Comparison of ENCODE assay signal across 10 cellular contexts in genomic region chr16:8644513-8645140, GRCh38. TPM values are rescaled to one million over a fixed set of nuclear protein-coding genes. Genes with fewer than 3 reads are reported as not detected.
A peak's percentile ranks its signal among the peaks of the same experiment; 100 is the strongest.
DNase-seq lines count a peak whose midpoint lies in the region; ATAC-seq and TF ChIP-seq lines count a peak whose summit lies in the region.
"Had no signal": no experiment of that assay in that cellular context is flagged by ENCODE, and none has a peak within 500 bp of the region (broad histone marks: within the 10 kb centered on the region; RNA-seq: fewer than 3 reads in every experiment).

No MANE protein-coding gene starts in this region.

- H3K27ac Mint-ChIP-seq in IgD-negative memory B cell (peak overlapping the region in 2 of 3 donors; percentile 13 to 75), T-cell (peak overlapping the region; percentile 87 to 88)
- peak overlapping the region; percentile 90 for H3K27ac Mint-ChIP-seq in stimulated activated effector memory CD8-positive, alpha-beta T cell treated with anti-CD3 and anti-CD28 coated beads, Interleukin-12 subunit alpha, Interleukin-12 subunit beta, amount 100 ng/mL, for 72 hours

- H3K27me3 Mint-ChIP-seq in IgD-negative memory B cell = no peaks in the 10 kb centered on the region
- no peaks in the 10 kb centered on the region for H3K27me3 Mint-ChIP-seq in T-cell

- peak in 2 of 56 donors; percentile 13 to 16 for TF ChIP-seq CTCF in dorsolateral prefrontal cortex (IDR thresholded peaks at IDR 0.05 in 54 of 56, conservative IDR thresholded peaks at IDR 0.05 in 2 of 56; ENCODE audit: low read depth in 1 of 56, partially characterized antibody in 56 of 56)

- H3K36me3 Mint-ChIP-seq in IgD-negative memory B cell (peaks cover 11% of the 10 kb centered on the region), T-cell (peaks cover 67% of the 10 kb centered on the region)
- peaks cover 77% of the 10 kb centered on the region for H3K36me3 Mint-ChIP-seq in stimulated activated effector memory CD8-positive, alpha-beta T cell treated with anti-CD3 and anti-CD28 coated beads, Interleukin-12 subunit alpha, Interleukin-12 subunit beta, amount 100 ng/mL, for 72 hours

- ATAC-seq in T-cell (replicated peaks in 1 of 4) (peak; percentile 68 to 85 (median 78)), GM21447 (IDR thresholded peaks at IDR 0.05; ENCODE audit: unreplicated experiment) (no peak)
- peak; percentile 66 for ATAC-seq in stimulated activated effector memory CD8-positive, alpha-beta T cell treated with anti-CD3 and anti-CD28 coated beads, Interleukin-12 subunit alpha, Interleukin-12 subunit beta, amount 100 ng/mL, for 72 hours

- H3K27me3 ChIP-seq in dorsolateral prefrontal cortex = no peaks in the 10 kb centered on the region

- no peaks in the 10 kb centered on the region for H3K9me3 Mint-ChIP-seq in IgD-negative memory B cell
- H3K9me3 Mint-ChIP-seq in T-cell = no peaks in the 10 kb centered on the region
- H3K9me3 Mint-ChIP-seq in stimulated activated effector memory CD8-positive, alpha-beta T cell treated with anti-CD3 and anti-CD28 coated beads, Interleukin-12 subunit alpha, Interleukin-12 subunit beta, amount 100 ng/mL, for 72 hours = no peaks in the 10 kb centered on the region

- DNase-seq in T-cell (peak in 17 of 34 experiments; percentile 4 to 42 (median 16)), globus pallidus (ENCODE audit: low spot score) (peak; percentile 24), iPS-NIHi11 (ENCODE audit: low spot score) (no peak), dorsolateral prefrontal cortex (no peak)
- DNase-seq in stimulated activated effector memory CD8-positive, alpha-beta T cell treated with anti-CD3 and anti-CD28 coated beads, Interleukin-12 subunit alpha, Interleukin-12 subunit beta, amount 100 ng/mL, for 72 hours (ENCODE audit: low spot score in 2 of 2) = no peak
- DNase-seq: NCI-H187 had no signal

- H3K4me1 Mint-ChIP-seq in IgD-negative memory B cell (peaks cover 0 to 8% (median 4%) of the 10 kb centered on the region in 3 donors), T-cell (peaks cover 13 to 14% (median 14%) of the 10 kb centered on the region in 3 donors)
- H3K4me1 Mint-ChIP-seq in stimulated activated effector memory CD8-positive, alpha-beta T cell treated with anti-CD3 and anti-CD28 coated beads, Interleukin-12 subunit alpha, Interleukin-12 subunit beta, amount 100 ng/mL, for 72 hours = peaks cover 13% of the 10 kb centered on the region

- H3K4me3 Mint-ChIP-seq in IgD-negative memory B cell (no peak overlapping the region), T-cell (peak overlapping the region in 1 of 3 donors; percentile 12)
- no peak overlapping the region for H3K4me3 Mint-ChIP-seq in stimulated activated effector memory CD8-positive, alpha-beta T cell treated with anti-CD3 and anti-CD28 coated beads, Interleukin-12 subunit alpha, Interleukin-12 subunit beta, amount 100 ng/mL, for 72 hours

- POLR2A ChIA-PET in T-cell (lab: Charles Lee) = no interaction called here

- CTCF ChIA-PET in T-cell (lab: Charles Lee) = no interaction called here

- peak overlapping the region in 6 of 59 donors; percentile 4 to 35 (median 18) for H3K27ac ChIP-seq in dorsolateral prefrontal cortex

- intact Hi-C loops in dorsolateral prefrontal cortex (cut with DNase I) = no loop called here

- no peak overlapping the region for H3K4me3 ChIP-seq in dorsolateral prefrontal cortex

RNA-seq across cellular contexts. Expression of gene METTL22, which starts 23.1 kb away (rescaled TPM):
- polyA plus RNA-seq in IgD-negative memory B cell = 17.5 TPM
- total RNA-seq in T-cell (10 to 100 TPM; 27.6 to 53.4 (median 34.4) TPM), dorsolateral prefrontal cortex (10 to 100 TPM; 22.8 to 59.0 (median 39.5) TPM)

RNA-seq across cellular contexts. Expression of gene ABAT, which starts 29.8 kb away (rescaled TPM):
- 3.3 TPM for polyA plus RNA-seq in IgD-negative memory B cell
- 10 to 100 TPM in 3 of 5 donors, 1 to 10 TPM in 2; 8.3 to 16.1 (median 11.7) TPM for total RNA-seq in T-cell
- 100 to 1,000 TPM in 119 of 120 experiments, 10 to 100 TPM in 1; 83.4 to 281 (median 204) TPM for total RNA-seq in dorsolateral prefrontal cortex

RNA-seq across cellular contexts. Expression of gene TMEM114, which starts 54.3 kb away (rescaled TPM):
- polyA plus RNA-seq in IgD-negative memory B cell = not detected
- total RNA-seq in T-cell (not detected), dorsolateral prefrontal cortex (1 to 10 TPM in 9 of 120 experiments, under 1 TPM in 3, not detected in 108; 0.64 to 1.8 (median 1.2) TPM)
- total RNA-seq: osteocyte, SK-MEL-5 had no signal

Comparison
In these comparisons a context has a peak if more than half of its experiments do, and no peak if none do; other contexts are left out.
1. RNA of gene ABAT, which starts 29.8 kb away (total RNA-seq): 83.4 to 281 TPM in dorsolateral prefrontal cortex; 8.3 to 16.1 TPM in T-cell; every median in the first group is over 4 times any median in the second.
2. Peak in every context shown above with its lines, with median percentiles within 50 percentile points of each other: H3K27ac Mint-ChIP-seq.